In the genomic region with DNA sequence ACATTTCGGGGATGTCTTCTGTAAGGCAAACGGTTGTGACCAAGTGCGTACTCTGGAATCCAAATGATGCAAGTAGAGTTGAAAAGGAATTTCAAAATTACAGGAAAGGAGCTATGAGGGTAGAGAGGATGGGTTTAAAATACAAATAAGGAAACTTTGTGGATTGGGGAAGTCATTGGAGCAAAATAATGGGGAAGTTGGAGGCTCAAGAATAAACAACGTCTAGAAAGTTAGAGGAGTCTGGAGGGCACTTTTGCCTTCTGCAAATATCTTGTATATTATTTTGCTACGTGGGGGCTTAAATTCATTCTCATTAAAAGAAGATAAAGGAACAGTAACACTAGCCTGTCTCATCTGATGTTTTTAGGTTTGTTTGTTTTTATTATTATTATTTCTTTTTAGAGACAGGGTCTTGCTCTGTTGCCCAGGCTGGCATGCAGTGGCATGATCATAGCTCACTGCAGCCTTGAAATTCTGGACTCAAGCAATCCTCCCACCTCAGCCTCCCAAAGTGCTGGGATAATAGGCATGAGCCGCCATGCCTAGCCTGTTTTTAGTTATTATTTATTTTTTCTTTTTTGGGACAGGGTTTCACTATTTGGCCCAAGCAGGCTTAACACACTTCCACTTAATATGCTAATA, we compare ENCODE assay signal across 1 cellular context.
A peak's percentile ranks its signal among the peaks of the same experiment; 100 is the strongest.
TF ChIP-seq lines count a peak whose summit lies in the region.

No MANE protein-coding gene starts in this region.

TF ChIP-seq in HepG2, 621 proteins besides CTCF, POLR2A, EP300 and RAD21 (continued from another document):
- TF ChIP-seq, protein P1, sequence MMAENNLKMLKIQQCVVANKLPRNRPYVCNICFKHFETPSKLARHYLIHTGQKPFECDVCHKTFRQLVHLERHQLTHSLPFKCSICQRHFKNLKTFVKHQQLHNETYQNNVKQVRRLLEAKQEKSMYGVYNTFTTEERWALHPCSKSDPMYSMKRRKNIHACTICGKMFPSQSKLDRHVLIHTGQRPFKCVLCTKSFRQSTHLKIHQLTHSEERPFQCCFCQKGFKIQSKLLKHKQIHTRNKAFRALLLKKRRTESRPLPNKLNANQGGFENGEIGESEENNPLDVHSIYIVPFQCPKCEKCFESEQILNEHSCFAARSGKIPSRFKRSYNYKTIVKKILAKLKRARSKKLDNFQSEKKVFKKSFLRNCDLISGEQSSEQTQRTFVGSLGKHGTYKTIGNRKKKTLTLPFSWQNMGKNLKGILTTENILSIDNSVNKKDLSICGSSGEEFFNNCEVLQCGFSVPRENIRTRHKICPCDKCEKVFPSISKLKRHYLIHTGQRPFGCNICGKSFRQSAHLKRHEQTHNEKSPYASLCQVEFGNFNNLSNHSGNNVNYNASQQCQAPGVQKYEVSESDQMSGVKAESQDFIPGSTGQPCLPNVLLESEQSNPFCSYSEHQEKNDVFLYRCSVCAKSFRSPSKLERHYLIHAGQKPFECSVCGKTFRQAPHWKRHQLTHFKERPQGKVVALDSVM (CRISPR knock-in tag; IDR thresholded peaks at IDR 0.05) = peak; percentile 61
- TF ChIP-seq, protein P2, sequence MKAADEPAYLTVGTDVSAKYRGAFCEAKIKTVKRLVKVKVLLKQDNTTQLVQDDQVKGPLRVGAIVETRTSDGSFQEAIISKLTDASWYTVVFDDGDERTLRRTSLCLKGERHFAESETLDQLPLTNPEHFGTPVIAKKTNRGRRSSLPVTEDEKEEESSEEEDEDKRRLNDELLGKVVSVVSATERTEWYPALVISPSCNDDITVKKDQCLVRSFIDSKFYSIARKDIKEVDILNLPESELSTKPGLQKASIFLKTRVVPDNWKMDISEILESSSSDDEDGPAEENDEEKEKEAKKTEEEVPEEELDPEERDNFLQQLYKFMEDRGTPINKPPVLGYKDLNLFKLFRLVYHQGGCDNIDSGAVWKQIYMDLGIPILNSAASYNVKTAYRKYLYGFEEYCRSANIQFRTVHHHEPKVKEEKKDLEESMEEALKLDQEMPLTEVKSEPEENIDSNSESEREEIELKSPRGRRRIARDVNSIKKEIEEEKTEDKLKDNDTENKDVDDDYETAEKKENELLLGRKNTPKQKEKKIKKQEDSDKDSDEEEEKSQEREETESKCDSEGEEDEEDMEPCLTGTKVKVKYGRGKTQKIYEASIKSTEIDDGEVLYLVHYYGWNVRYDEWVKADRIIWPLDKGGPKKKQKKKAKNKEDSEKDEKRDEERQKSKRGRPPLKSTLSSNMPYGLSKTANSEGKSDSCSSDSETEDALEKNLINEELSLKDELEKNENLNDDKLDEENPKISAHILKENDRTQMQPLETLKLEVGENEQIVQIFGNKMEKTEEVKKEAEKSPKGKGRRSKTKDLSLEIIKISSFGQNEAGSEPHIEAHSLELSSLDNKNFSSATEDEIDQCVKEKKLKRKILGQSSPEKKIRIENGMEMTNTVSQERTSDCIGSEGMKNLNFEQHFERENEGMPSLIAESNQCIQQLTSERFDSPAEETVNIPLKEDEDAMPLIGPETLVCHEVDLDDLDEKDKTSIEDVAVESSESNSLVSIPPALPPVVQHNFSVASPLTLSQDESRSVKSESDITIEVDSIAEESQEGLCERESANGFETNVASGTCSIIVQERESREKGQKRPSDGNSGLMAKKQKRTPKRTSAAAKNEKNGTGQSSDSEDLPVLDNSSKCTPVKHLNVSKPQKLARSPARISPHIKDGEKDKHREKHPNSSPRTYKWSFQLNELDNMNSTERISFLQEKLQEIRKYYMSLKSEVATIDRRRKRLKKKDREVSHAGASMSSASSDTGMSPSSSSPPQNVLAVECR (CRISPR knock-in tag; IDR thresholded peaks at IDR 0.05; ENCODE audit: borderline replicate concordance) = no peak
- TF ChIP-seq HDAC1 (CRISPR knock-in tag; IDR thresholded peaks at IDR 0.05) = peak; percentile 12
- peak; percentile 47; the same call in 1 of the 2 replicates for TF ChIP-seq ATF1 (CRISPR knock-in tag; IDR thresholded peaks at IDR 0.05)
- 0 out of 2 replicates have a peak, but pooled peaks have one; percentile 12 for TF ChIP-seq ZNF317 (CRISPR knock-in tag; IDR thresholded peaks at IDR 0.05)
